Comparison of ENCODE assay signal across 8 cellular contexts in genomic region chr10:128062837-128063563, GRCh38.
DNase-seq lines count a peak whose midpoint lies in the region; ATAC-seq and TF ChIP-seq lines count a peak whose summit lies in the region.

No MANE protein-coding gene starts in this region.

- no peaks in the 10 kb centered on the region for H3K27me3 Mint-ChIP-seq in activated naive CD8-positive, alpha-beta T cell

- no peaks in the 10 kb centered on the region for H3K9me3 Mint-ChIP-seq in activated naive CD8-positive, alpha-beta T cell (ENCODE audit: low read depth)

- peaks cover 88% of the 10 kb centered on the region for H3K4me1 Mint-ChIP-seq in activated naive CD8-positive, alpha-beta T cell (ENCODE audit: low read depth)

- CTCF ChIA-PET in GM10248 (lab: Yijun Ruan, JAX): interaction anchor here (0.7 to 17.6 kb wide), 9 partner anchors 11 to 53 kb away, joined by 3 to 335 read pairs (median 6); no protein-coding TSS in a partner anchor

- peaks cover 35% of the 10 kb centered on the region for H3K36me3 Mint-ChIP-seq in activated naive CD8-positive, alpha-beta T cell

- no peaks in the 10 kb centered on the region for H3K27me3 ChIP-seq in thoracic aorta (replicated peaks; ENCODE audit: insufficient read depth)

- ATAC-seq in HG02588 (IDR thresholded peaks at IDR 0.05; ENCODE audit: unreplicated experiment) (peak; percentile 32), thoracic aorta (ENCODE audit: insufficient number of reproducible peaks, low FRiP score, low read depth) (no peak)

- H3K4me3 Mint-ChIP-seq in activated naive CD8-positive, alpha-beta T cell: peak overlapping the region; percentile 86

- in situ Hi-C loops in ACHN (cut with HindIII; ENCODE audit: low pct_ligation_motif_present, low pct_unique_long_range_greater_than_20kb, low sequenced_read_pairs): no loop called here

- peak overlapping the region; percentile 57 to 68 for H3K27ac ChIP-seq in thoracic aorta

- H3K4me1 ChIP-seq in thoracic aorta (ENCODE audit: control insufficient read depth in 1 of 2, low read depth in 2 of 2): peaks cover 53 to 78% of the 10 kb centered on the region in 2 donors

- H3K36me3 ChIP-seq in thoracic aorta: no peaks in the 10 kb centered on the region

- no peaks in the 10 kb centered on the region for H3K9me3 ChIP-seq in thoracic aorta

- POLR2A ChIA-PET in GM10248 (lab: Yijun Ruan, JAX): interaction anchor here (0.7 kb wide), 1 partner anchor 15 kb away, joined by 4 read pairs; no protein-coding TSS in a partner anchor

- peak overlapping the region; percentile 93 for H3K27ac Mint-ChIP-seq in activated naive CD8-positive, alpha-beta T cell

- no peak overlapping the region for H3K4me3 ChIP-seq in thoracic aorta

- peak; percentile 54 for DNase-seq in GM10248 (ENCODE audit: extremely low spot score)
- DNase-seq in NOMO-1 (lab: John Stamatoyannopoulos, UW; ENCODE audit: unreplicated experiment in 2 of 2): peak; percentile 62 to 75
- peak; percentile 74 for DNase-seq in medulla oblongata (ENCODE audit: extremely low spot score)
- no peak for DNase-seq in thoracic aorta (ENCODE audit: low spot score)
- no peak for DNase-seq in SK-N-DZ (ENCODE audit: low spot score)
- no peak for DNase-seq in ACHN

- no peak for TF ChIP-seq CTCF in GM10248 (IDR thresholded peaks at IDR 0.05; ENCODE audit: control extremely low read depth, extremely low read depth, low read depth, missing control alignments)
- no peak for TF ChIP-seq CTCF in thoracic aorta (IDR thresholded peaks at IDR 0.05)

Comparison
In these comparisons a context has a peak if more than half of its experiments do, and no peak if none do; other contexts are left out.
1. DNase-seq: peak in GM10248 (single experiment), NOMO-1 (2 of 2) and medulla oblongata (single experiment); none in thoracic aorta (single experiment), SK-N-DZ (single experiment) and ACHN (single experiment).